In genomic region chr1:183194527-183195145, GRCh38 we compare ENCODE assay signal across 9 cellular contexts. TPM values are rescaled to one million over a fixed set of nuclear protein-coding genes. Genes with fewer than 3 reads are reported as not detected.
DNase-seq lines count a peak whose midpoint lies in the region; ATAC-seq and TF ChIP-seq lines count a peak whose summit lies in the region.
"Had no signal": no experiment of that assay in that cellular context is flagged by ENCODE, and none has a peak within 500 bp of the region (broad histone marks: within the 10 kb centered on the region; RNA-seq: fewer than 3 reads in every experiment).

No MANE protein-coding gene starts in this region.

- 69 to 89% (median 78%) methylated on average over 1 of the region's 1 CpG for WGBS in stomach, 5 donors

- DNase-seq in NOMO-1 (lab: John Stamatoyannopoulos, UW; ENCODE audit: unreplicated experiment in 2 of 2) (peak; percentile 2 to 6), NOMO-1 treated with dmso at 0.1 percent for 144 hours (lab: John Stamatoyannopoulos, UW; ENCODE audit: unreplicated experiment) (no peak), NOMO-1 treated with DMSO at 0.1 percent for 48 hours (lab: John Stamatoyannopoulos, UW; ENCODE audit: unreplicated experiment) (peak; percentile 23), osteoblast (ENCODE audit: insufficient read length, low spot score, missing footprints) (no peak), stomach (no peak), Ammon's horn (ENCODE audit: low spot score) (no peak)
- no peak for DNase-seq in stimulated activated CD8-positive, alpha-beta memory T cell treated with anti-CD3 and anti-CD28 coated beads, Interleukin-4, amount 100 ng/mL, for 48 hours
- DNase-seq: right cardiac atrium had no signal

- no peak for TF ChIP-seq EP300 in stomach (IDR thresholded peaks at IDR 0.05)

- H3K27me3 ChIP-seq in osteoblast (ENCODE audit: insufficient read depth, low read length), result no peaks in the 10 kb centered on the region
- no peaks in the 10 kb centered on the region for H3K27me3 ChIP-seq in stomach

- no peak overlapping the region for H2AFZ ChIP-seq in osteoblast (ENCODE audit: low read length)

- H3K4me1 ChIP-seq in osteoblast (ENCODE audit: insufficient read depth, low read length), result peaks cover 22% of the 10 kb centered on the region
- peaks cover 0 to 7% (median 0%) of the 10 kb centered on the region in 4 donors for H3K4me1 ChIP-seq in stomach

- peak overlapping the region; percentile 38 for H3K4me2 ChIP-seq in osteoblast (ENCODE audit: insufficient read depth, low read length)

- H4K20me1 ChIP-seq in osteoblast (ENCODE audit: insufficient read depth, low read length), result no peaks in the 10 kb centered on the region

- TF ChIP-seq CTCF in osteoblast (IDR thresholded peaks at IDR 0.05; ENCODE audit: extremely low read depth, low read depth, low read length) (no peak), stomach (IDR thresholded peaks at IDR 0.05) (no peak)

- no peak overlapping the region for H3K4me3 ChIP-seq in osteoblast (ENCODE audit: insufficient read depth, low read length)
- H3K4me3 ChIP-seq in stomach, result no peak overlapping the region

- peak overlapping the region; percentile 73 for H3K27ac ChIP-seq in osteoblast (ENCODE audit: low read depth, low read length)
- H3K27ac ChIP-seq in stomach, result peak overlapping the region in 2 of 5 donors; percentile 29 to 44

- intact Hi-C loops in stomach (cut with DNase I; ENCODE audit: low total_unique reads), result no loop called here

- H3K9me3 ChIP-seq in osteoblast (ENCODE audit: low read depth, low read length) (no peaks in the 10 kb centered on the region), stomach (no peaks in the 10 kb centered on the region)

- H3K36me3 ChIP-seq in osteoblast (ENCODE audit: insufficient read depth, low read length) (no peaks in the 10 kb centered on the region), stomach (no peaks in the 10 kb centered on the region)

- ATAC-seq in HG02763 (IDR thresholded peaks at IDR 0.05; ENCODE audit: unreplicated experiment), result peak; percentile 89

- TF ChIP-seq POLR2A in stomach (IDR thresholded peaks at IDR 0.05), result no peak

- no peaks in the 10 kb centered on the region for H3K79me2 ChIP-seq in osteoblast (ENCODE audit: insufficient read depth, low read length)

RNA-seq across cellular contexts. Expression of gene LAMC2, which starts 8.6 kb away (rescaled TPM):
- total RNA-seq in osteoblast, result 3.3 and 3.5 TPM in 2 replicates
- total RNA-seq in stomach, result 10 to 100 TPM in 4 of 5 donors, 1 to 10 TPM in 1; 5.3 to 21.3 (median 12.7) TPM
- polyA plus RNA-seq in stomach, result 10 to 100 TPM in 1 of 3 donors, 1 to 10 TPM in 2; 2.0 to 18.7 (median 4.3) TPM

Comparison
In these comparisons a context has a peak if more than half of its experiments do, and no peak if none do; other contexts are left out.
1. DNase-seq: peak in NOMO-1 (2 of 2) and NOMO-1 treated with DMSO at 0.1 percent for 48 hours (single experiment); none in NOMO-1 treated with dmso at 0.1 percent for 144 hours (single experiment), osteoblast (single experiment), stimulated activated CD8-positive, alpha-beta memory T cell treated with anti-CD3 and anti-CD28 coated beads, Interleukin-4, amount 100 ng/mL, for 48 hours (single experiment), stomach (single experiment) and Ammon's horn (single experiment).